In the genomic region with DNA sequence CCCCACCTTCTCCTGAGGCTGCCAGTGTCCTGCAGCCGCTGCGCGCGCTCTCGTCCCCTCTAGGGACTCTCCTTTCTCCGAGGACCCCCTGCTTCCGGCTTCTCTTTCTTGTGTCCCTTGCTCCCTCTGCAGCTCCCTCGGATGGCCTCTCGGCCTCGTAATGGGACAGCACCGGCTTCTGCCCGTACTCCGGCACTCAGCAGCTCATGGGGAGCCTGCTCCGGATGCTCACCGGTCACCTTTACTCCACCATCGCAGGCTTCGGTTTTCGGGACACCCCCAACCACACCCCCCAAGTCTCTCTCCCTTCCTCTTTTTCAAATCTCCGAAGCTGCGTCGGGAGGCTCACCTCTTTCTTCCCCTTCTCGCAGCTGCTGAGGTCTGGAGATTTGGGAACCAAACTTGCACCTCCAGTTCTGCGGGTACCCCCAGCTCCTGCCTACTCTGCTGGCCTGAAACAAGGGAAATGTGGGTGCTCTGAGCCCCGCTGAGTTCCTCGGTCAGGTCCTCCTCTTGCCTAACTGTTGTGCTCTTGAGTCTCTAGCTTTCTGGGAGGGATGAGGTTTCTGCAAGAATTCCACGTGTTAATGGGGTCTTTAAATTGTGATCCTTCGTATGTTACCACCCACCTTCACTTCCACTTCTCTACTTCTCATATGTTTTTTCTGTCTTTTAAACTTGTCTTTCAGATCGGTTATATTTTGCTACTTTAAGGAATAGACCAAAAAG, we compare ENCODE assay signal across 8 cellular contexts. TPM values are rescaled to one million over a fixed set of nuclear protein-coding genes. Genes with fewer than 3 reads are reported as not detected.
DNase-seq lines count a peak whose midpoint lies in the region; ATAC-seq and TF ChIP-seq lines count a peak whose summit lies in the region.

No MANE protein-coding gene starts in this region.

- H3K9me3 ChIP-seq in AG04450 (ENCODE audit: control insufficient read depth, insufficient read depth, low read length) (no peaks in the 10 kb centered on the region), iPS-15b (ENCODE audit: control insufficient read depth, insufficient read depth, low read length) (no peaks in the 10 kb centered on the region), smooth muscle cell (replicated peaks; ENCODE audit: low read depth) (no peaks in the 10 kb centered on the region)

- peaks cover 24% of the 10 kb centered on the region for H3F3A ChIP-seq in smooth muscle cell (ENCODE audit: low read depth)

- H4K20me1 ChIP-seq in smooth muscle cell (ENCODE audit: low read depth), result peaks cover 28% of the 10 kb centered on the region

- peaks cover 37% of the 10 kb centered on the region for H3K79me2 ChIP-seq in smooth muscle cell (ENCODE audit: low read depth)

- DNase-seq in AG04450 (ENCODE audit: low read depth, low spot score) (no peak), SK-N-DZ (ENCODE audit: low spot score) (peak; percentile 66), astrocyte of the hippocampus (ENCODE audit: low read depth, low spot score) (peak; percentile 53), smooth muscle cell (lab: John Stamatoyannopoulos, UW; ENCODE audit: unreplicated experiment) (peak; percentile 46), DMS153 treated with DMSO at 0.1 percent for 48 hours (lab: John Stamatoyannopoulos, UW; ENCODE audit: unreplicated experiment) (no peak)

- ATAC-seq in GM18907 (IDR thresholded peaks at IDR 0.05; ENCODE audit: unreplicated experiment) (peak; percentile 27), HG03354 (IDR thresholded peaks at IDR 0.05; ENCODE audit: poor library complexity, severe bottlenecking, unreplicated experiment) (peak; percentile 18)

- peak overlapping the region; percentile 88 for H3K4me3 ChIP-seq in AG04450 (ENCODE audit: low read depth, low read length)
- peak overlapping the region; percentile 95 for H3K4me3 ChIP-seq in iPS-15b (ENCODE audit: low read depth, low read length)
- peak overlapping the region; percentile 92 for H3K4me3 ChIP-seq in smooth muscle cell

- H3K9ac ChIP-seq in iPS-15b (ENCODE audit: low read depth, low read length) (peak overlapping the region; percentile 73), smooth muscle cell (ENCODE audit: low read depth) (peak overlapping the region; percentile 88)

- CTCF ChIA-PET in AG04450 (lab: Charles Lee), result interaction anchor here (0.6 to 2.4 kb wide), 5 partner anchors 102 to 556 kb away, joined by 3 to 11 read pairs (median 5); no protein-coding TSS in a partner anchor

- H3K27ac ChIP-seq in AG04450 (ENCODE audit: low read depth, low read length), result no peak overlapping the region
- peak overlapping the region; percentile 87 for H3K27ac ChIP-seq in smooth muscle cell (ENCODE audit: low read depth)

- WGBS in smooth muscle cell (ENCODE audit: low lambda C conversion rate), result 1% methylated on average over 28 of the region's 28 CpGs

- H3K4me2 ChIP-seq in smooth muscle cell, result peak overlapping the region; percentile 92

- H3K27me3 ChIP-seq in AG04450 (ENCODE audit: control insufficient read depth, insufficient read depth, low read length) (no peaks in the 10 kb centered on the region), iPS-15b (ENCODE audit: control insufficient read depth, insufficient read depth, low read length) (peaks cover 7% of the 10 kb centered on the region), smooth muscle cell (ENCODE audit: low read depth) (no peaks in the 10 kb centered on the region)

- H2AFZ ChIP-seq in smooth muscle cell (ENCODE audit: low read depth), result peak overlapping the region; percentile 91

- H3K36me3 ChIP-seq in iPS-15b (ENCODE audit: control insufficient read depth, insufficient read depth, low read length), result no peaks in the 10 kb centered on the region
- H3K36me3 ChIP-seq in smooth muscle cell (ENCODE audit: low read depth), result no peaks in the 10 kb centered on the region

- H3K4me1 ChIP-seq in iPS-15b (ENCODE audit: control insufficient read depth, insufficient read depth, low read length) (peaks cover 10% of the 10 kb centered on the region), smooth muscle cell (ENCODE audit: low read depth) (peaks cover 19% of the 10 kb centered on the region)

- POLR2A ChIA-PET in AG04450 (lab: Yijun Ruan, JAX), result interaction anchor here (0.6 to 1.7 kb wide), 5 partner anchors 87 to 495 kb away, joined by 3 to 6 read pairs (median 4); partner anchors contain the start of genes DBT and RTCA

- TF ChIP-seq CTCF in AG04450 (IDR thresholded peaks at IDR 0.05; ENCODE audit: low read depth, low read length) (no peak), smooth muscle cell (IDR thresholded peaks at IDR 0.05; ENCODE audit: borderline replicate concordance, insufficient read depth, poor library complexity, severe bottlenecking) (no peak)

RNA-seq across cellular contexts. Expression of gene CDC14A, which starts 0.9 kb away (rescaled TPM):
- polyA plus RNA-seq in AG04450 (2011; rRNA removed) (2.2 and 2.8 TPM in 2 replicates), smooth muscle cell (2.8 and 9.1 TPM in 2 replicates)
- polyA minus RNA-seq in AG04450 (2011; rRNA and poly(A)+ RNA removed), result 5.0 and 5.5 TPM in 2 replicates
- 6.2 and 7.1 TPM in 2 replicates for polyA plus RNA-seq in SK-N-DZ (2014; cell fraction: cytosol; rRNA removed)
- polyA plus RNA-seq in SK-N-DZ (2014; cell fraction: nucleus; rRNA removed), result 9.1 and 9.9 TPM in 2 replicates
- total RNA-seq in smooth muscle cell, result 8.1 and 15.9 TPM in 2 replicates

Comparison
In these comparisons a context has a peak if more than half of its experiments do, and no peak if none do; other contexts are left out.
1. DNase-seq: peak in SK-N-DZ (single experiment), astrocyte of the hippocampus (single experiment) and smooth muscle cell (single experiment); none in AG04450 (single experiment) and DMS153 treated with DMSO at 0.1 percent for 48 hours (single experiment).
2. Peak in every context shown above with its lines, with median percentiles within 50 percentile points of each other: H3K4me3 ChIP-seq.